35 cellular contexts compared by ENCODE assay signal in genomic region chr1:210932104-210932503, GRCh38.
"Had no signal": no experiment of that assay in that cellular context is flagged by ENCODE, and none has a peak within 500 bp of the region (broad histone marks: within the 10 kb centered on the region; RNA-seq: fewer than 3 reads in every experiment).

No MANE protein-coding gene starts in this region.

- DNase-seq: Karpas-422, Kasumi-1, MG63, MM.1S, MV-4-11, NCI-H1048, NCI-H1092, NCI-H1092 treated with DMSO at 0.1 percent for 48 hours, NCI-H1105, NCI-H1105 treated with DMSO at 0.1 percent for 48 hours, NCI-H1417, NCI-H1417 treated with DMSO at 0.1 percent for 48 hours, NCI-H1436, NCI-H1436 treated with DMSO at 0.1 percent for 48 hours, NCI-H146, NCI-H1694, NCI-H1694 treated with DMSO at 0.1 percent for 48 hours, NCI-H187, NCI-H187 treated with DMSO at 0.1 percent for 48 hours, NCI-H1930, NCI-H2029, NCI-H2029 treated with DMSO at 0.1 percent for 48 hours, NCI-H2081, NCI-H2081 treated with DMSO at 0.1 percent for 48 hours, NCI-H2107, NCI-H2171, NCI-H2171 treated with DMSO at 0.1 percent for 48 hours, NCI-H2227 treated with DMSO at 0.1 percent for 48 hours, NCI-H226, NCI-H345, NCI-H446, NCI-H446 treated with DMSO at 0.1 percent for 48 hours, NCI-H510A, NCI-H510A treated with DMSO at 0.1 percent for 48 hours, NCI-H524 had no signal

- H3K27me3 ChIP-seq: MG63 had no signal

- H3K36me3 ChIP-seq: MG63 had no signal

- H3K4me3 ChIP-seq: MG63 had no signal
